25 cellular contexts compared by ENCODE assay signal in genomic region chr5:110255194-110255593, GRCh38.
"Had no signal": no experiment of that assay in that cellular context is flagged by ENCODE, and none has a peak within 500 bp of the region (broad histone marks: within the 10 kb centered on the region; RNA-seq: fewer than 3 reads in every experiment).

No MANE protein-coding gene starts in this region.

- H3K4me3 ChIP-seq: dorsolateral prefrontal cortex, esophagus muscularis mucosa, heart right ventricle, ovary, psoas muscle, sigmoid colon, spleen, thoracic aorta, tibial nerve, upper lobe of left lung had no signal

- H3K36me3 Mint-ChIP-seq: naive thymus-derived CD4-positive, alpha-beta T cell; stimulated activated naive B cell treated with anti-CD40 and anti-IgM and Interleukin-4, amounts not matched to agents 10 μg/mL and 1 μg/mL and 100 μg/mL, for 72 hours had no signal

- H3K27me3 Mint-ChIP-seq: naive thymus-derived CD4-positive, alpha-beta T cell; stimulated activated naive B cell treated with anti-CD40 and anti-IgM and Interleukin-4, amounts not matched to agents 10 μg/mL and 1 μg/mL and 100 μg/mL, for 72 hours; stimulated activated naive CD8-positive, alpha-beta T cell treated with anti-CD3 and anti-CD28 coated beads, Interleukin-15, Interleukin-2, amounts not matched to agents 100 ng/mL and 50 ng/mL, for 24 hours had no signal

- H3K9me3 ChIP-seq: esophagus muscularis mucosa, heart right ventricle, ovary, psoas muscle, sigmoid colon, spleen, thoracic aorta, tibial nerve, upper lobe of left lung had no signal

- DNase-seq: dorsolateral prefrontal cortex; effector CD8-positive, alpha-beta T cell; foreskin melanocyte; glutamatergic neuron; heart right ventricle; hippocampal formation; kidney; mesenchymal stem cell; midbrain; naive thymus-derived CD4-positive, alpha-beta T cell; occipital lobe; ovary; posterior cingulate gyrus; psoas muscle; right cardiac atrium; sigmoid colon; spleen; stimulated activated naive B cell treated with anti-CD40 and anti-IgM and Interleukin-4, amounts not matched to agents 10 μg/mL and 1 μg/mL and 100 μg/mL, for 72 hours; upper lobe of left lung had no signal

- H3K27ac ChIP-seq: dorsolateral prefrontal cortex, esophagus muscularis mucosa, heart right ventricle, ovary, psoas muscle, sigmoid colon, spleen, thoracic aorta, tibial nerve, upper lobe of left lung had no signal

- H3K4me1 Mint-ChIP-seq: naive thymus-derived CD4-positive, alpha-beta T cell; stimulated activated naive B cell treated with anti-CD40 and anti-IgM and Interleukin-4, amounts not matched to agents 10 μg/mL and 1 μg/mL and 100 μg/mL, for 72 hours had no signal

- H3K4me1 ChIP-seq: esophagus muscularis mucosa, heart right ventricle, psoas muscle, spleen, tibial nerve had no signal

- H3K27ac Mint-ChIP-seq: naive thymus-derived CD4-positive, alpha-beta T cell; nephron; stimulated activated naive B cell treated with anti-CD40 and anti-IgM and Interleukin-4, amounts not matched to agents 10 μg/mL and 1 μg/mL and 100 μg/mL, for 72 hours; stimulated activated naive CD8-positive, alpha-beta T cell treated with anti-CD3 and anti-CD28 coated beads, Interleukin-15, Interleukin-2, amounts not matched to agents 100 ng/mL and 50 ng/mL, for 24 hours had no signal

- ATAC-seq: heart right ventricle; left lobe of liver; naive thymus-derived CD4-positive, alpha-beta T cell; psoas muscle; right cardiac atrium; stimulated activated naive B cell treated with anti-CD40 and anti-IgM and Interleukin-4, amounts not matched to agents 10 μg/mL and 1 μg/mL and 100 μg/mL, for 72 hours had no signal

- H3K9me3 Mint-ChIP-seq: naive thymus-derived CD4-positive, alpha-beta T cell; stimulated activated naive B cell treated with anti-CD40 and anti-IgM and Interleukin-4, amounts not matched to agents 10 μg/mL and 1 μg/mL and 100 μg/mL, for 72 hours; stimulated activated naive CD8-positive, alpha-beta T cell treated with anti-CD3 and anti-CD28 coated beads, Interleukin-15, Interleukin-2, amounts not matched to agents 100 ng/mL and 50 ng/mL, for 24 hours had no signal

- H3K4me3 Mint-ChIP-seq: naive thymus-derived CD4-positive, alpha-beta T cell; nephron; stimulated activated naive B cell treated with anti-CD40 and anti-IgM and Interleukin-4, amounts not matched to agents 10 μg/mL and 1 μg/mL and 100 μg/mL, for 72 hours; stimulated activated naive CD8-positive, alpha-beta T cell treated with anti-CD3 and anti-CD28 coated beads, Interleukin-15, Interleukin-2, amounts not matched to agents 100 ng/mL and 50 ng/mL, for 24 hours had no signal

- H3K36me3 ChIP-seq: esophagus muscularis mucosa, heart right ventricle, ovary, sigmoid colon, spleen, thoracic aorta, tibial nerve, upper lobe of left lung had no signal

- H3K27me3 ChIP-seq: dorsolateral prefrontal cortex, esophagus muscularis mucosa, ovary, sigmoid colon, spleen, tibial nerve, upper lobe of left lung had no signal
